In the genomic region with DNA sequence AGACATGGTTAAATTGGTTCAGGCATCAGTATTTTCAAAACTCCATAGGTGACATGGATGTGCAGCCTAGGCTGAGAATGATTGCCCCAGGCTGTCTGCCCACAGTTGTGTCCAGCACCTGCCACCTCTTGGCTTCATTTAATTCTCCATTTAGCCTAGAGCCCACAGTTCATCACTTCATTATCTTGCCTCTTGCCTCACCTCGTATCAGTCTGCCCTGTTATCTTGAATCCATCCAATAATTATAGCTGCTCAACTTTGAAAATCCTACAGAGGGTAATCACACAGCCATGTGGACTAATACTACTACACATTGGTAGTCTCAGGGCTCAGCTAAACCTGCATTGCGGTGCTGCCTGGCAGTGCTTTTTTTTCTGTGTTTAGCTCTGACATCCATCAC, we compare ENCODE assay signal across 15 cellular contexts. TPM values are rescaled to one million over a fixed set of nuclear protein-coding genes. Genes with fewer than 3 reads are reported as not detected.
DNase-seq lines count a peak whose midpoint lies in the region; ATAC-seq and TF ChIP-seq lines count a peak whose summit lies in the region.
"Had no signal": no experiment of that assay in that cellular context is flagged by ENCODE, and none has a peak within 500 bp of the region (broad histone marks: within the 10 kb centered on the region; RNA-seq: fewer than 3 reads in every experiment).

No MANE protein-coding gene starts in this region.

- WGBS in stomach, 5 donors, result 45 to 67% (median 56%) methylated on average over 2 of the region's 2 CpGs

- peaks cover 59 to 100% (median 86%) of the 10 kb centered on the region in 4 donors for H3K4me1 ChIP-seq in stomach

- no peaks in the 10 kb centered on the region for H3K27me3 ChIP-seq in stomach
- H3K27me3 ChIP-seq: pancreas had no signal

- peaks cover 0 to 8% (median 2%) of the 10 kb centered on the region in 4 donors for H3K36me3 ChIP-seq in stomach
- H3K36me3 ChIP-seq: pancreas had no signal

- H3K27ac ChIP-seq in stomach, result peak overlapping the region in 3 of 5 donors; percentile 96 to 99 (median 99)
- H3K27ac ChIP-seq: pancreas had no signal

- H3K4me3 ChIP-seq in stomach, result no peak overlapping the region
- H3K4me3 ChIP-seq: pancreas had no signal

- DNase-seq in Right ventricle myocardium superior (no peak), cardiac septum (ENCODE audit: low spot score) (no peak), kidney tubule cell (ENCODE audit: low spot score) (peak; percentile 43), stomach (no peak), GM10266 (ENCODE audit: extremely low spot score) (no peak), NCI-H524 treated with DMSO at 0.1 percent for 48 hours (lab: John Stamatoyannopoulos, UW) (no peak), HuH-7 (ENCODE audit: low spot score) (no peak)
- DNase-seq: activated CD4-positive, alpha-beta T cell treated with anti-CD3 and anti-CD28 coated beads for 1 hour; activated naive CD8-positive, alpha-beta T cell treated with anti-CD3 and anti-CD28 coated beads for 36 hours; NCI-H1930; NCI-H526 treated with DMSO at 0.1 percent for 48 hours; pancreas; stimulated activated CD4-positive, alpha-beta T cell treated with anti-CD3 and anti-CD28 coated beads, Interleukin-15, amount 100 ng/mL, for 24 hours; substantia nigra had no signal

- H3K9me3 ChIP-seq in stomach, result no peaks in the 10 kb centered on the region
- H3K9me3 ChIP-seq: pancreas had no signal

- intact Hi-C loops in Right ventricle myocardium superior (cut with DNase I) (no loop called here), cardiac septum (cut with DNase I) (no loop called here), stomach (cut with DNase I; ENCODE audit: low total_unique reads) (loop anchor here (10.0 kb wide), 1 partner anchor 161 kb away; no protein-coding TSS in a partner anchor)

- TF ChIP-seq EP300 in stomach (IDR thresholded peaks at IDR 0.05), result no peak

- TF ChIP-seq CTCF in stomach (IDR thresholded peaks at IDR 0.05) (no peak), GM10266 (IDR thresholded peaks at IDR 0.05; ENCODE audit: control insufficient read depth, insufficient read depth, low read depth, missing control alignments) (no peak)

- peak; percentile 21 for ATAC-seq in Right ventricle myocardium superior (ENCODE audit: poor library complexity)
- peak; percentile 33 for ATAC-seq in SK-N-SH treated with all-trans-retinoic acid at 6 μM for 48 hours
- ATAC-seq: pancreas had no signal

- no peak for TF ChIP-seq POLR2A in stomach (IDR thresholded peaks at IDR 0.05)

TF ChIP-seq in SK-N-SH treated with all-trans-retinoic acid at 6 μM for 48 hours, 23 proteins besides CTCF, POLR2A, EP300 and RAD21:
- TF ChIP-seq SNAI2 (CRISPR knock-in tag; IDR thresholded peaks at IDR 0.05) (no peak), CREB5 (CRISPR knock-in tag; IDR thresholded peaks at IDR 0.05; ENCODE audit: low read depth) (no peak), TOX (CRISPR knock-in tag; IDR thresholded peaks at IDR 0.05; ENCODE audit: borderline replicate concordance) (no peak), ARNTL (CRISPR knock-in tag; IDR thresholded peaks at IDR 0.05; ENCODE audit: borderline replicate concordance, low read depth) (no peak), ZNF70 (CRISPR knock-in tag; IDR thresholded peaks at IDR 0.05) (no peak), TCF4 (CRISPR knock-in tag; IDR thresholded peaks at IDR 0.05; ENCODE audit: borderline replicate concordance) (no peak)
- TF ChIP-seq, protein P1, sequence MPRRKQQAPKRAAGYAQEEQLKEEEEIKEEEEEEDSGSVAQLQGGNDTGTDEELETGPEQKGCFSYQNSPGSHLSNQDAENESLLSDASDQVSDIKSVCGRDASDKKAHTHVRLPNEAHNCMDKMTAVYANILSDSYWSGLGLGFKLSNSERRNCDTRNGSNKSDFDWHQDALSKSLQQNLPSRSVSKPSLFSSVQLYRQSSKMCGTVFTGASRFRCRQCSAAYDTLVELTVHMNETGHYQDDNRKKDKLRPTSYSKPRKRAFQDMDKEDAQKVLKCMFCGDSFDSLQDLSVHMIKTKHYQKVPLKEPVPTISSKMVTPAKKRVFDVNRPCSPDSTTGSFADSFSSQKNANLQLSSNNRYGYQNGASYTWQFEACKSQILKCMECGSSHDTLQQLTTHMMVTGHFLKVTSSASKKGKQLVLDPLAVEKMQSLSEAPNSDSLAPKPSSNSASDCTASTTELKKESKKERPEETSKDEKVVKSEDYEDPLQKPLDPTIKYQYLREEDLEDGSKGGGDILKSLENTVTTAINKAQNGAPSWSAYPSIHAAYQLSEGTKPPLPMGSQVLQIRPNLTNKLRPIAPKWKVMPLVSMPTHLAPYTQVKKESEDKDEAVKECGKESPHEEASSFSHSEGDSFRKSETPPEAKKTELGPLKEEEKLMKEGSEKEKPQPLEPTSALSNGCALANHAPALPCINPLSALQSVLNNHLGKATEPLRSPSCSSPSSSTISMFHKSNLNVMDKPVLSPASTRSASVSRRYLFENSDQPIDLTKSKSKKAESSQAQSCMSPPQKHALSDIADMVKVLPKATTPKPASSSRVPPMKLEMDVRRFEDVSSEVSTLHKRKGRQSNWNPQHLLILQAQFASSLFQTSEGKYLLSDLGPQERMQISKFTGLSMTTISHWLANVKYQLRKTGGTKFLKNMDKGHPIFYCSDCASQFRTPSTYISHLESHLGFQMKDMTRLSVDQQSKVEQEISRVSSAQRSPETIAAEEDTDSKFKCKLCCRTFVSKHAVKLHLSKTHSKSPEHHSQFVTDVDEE (CRISPR knock-in tag; IDR thresholded peaks at IDR 0.05), result no peak
- TF ChIP-seq, protein P2, sequence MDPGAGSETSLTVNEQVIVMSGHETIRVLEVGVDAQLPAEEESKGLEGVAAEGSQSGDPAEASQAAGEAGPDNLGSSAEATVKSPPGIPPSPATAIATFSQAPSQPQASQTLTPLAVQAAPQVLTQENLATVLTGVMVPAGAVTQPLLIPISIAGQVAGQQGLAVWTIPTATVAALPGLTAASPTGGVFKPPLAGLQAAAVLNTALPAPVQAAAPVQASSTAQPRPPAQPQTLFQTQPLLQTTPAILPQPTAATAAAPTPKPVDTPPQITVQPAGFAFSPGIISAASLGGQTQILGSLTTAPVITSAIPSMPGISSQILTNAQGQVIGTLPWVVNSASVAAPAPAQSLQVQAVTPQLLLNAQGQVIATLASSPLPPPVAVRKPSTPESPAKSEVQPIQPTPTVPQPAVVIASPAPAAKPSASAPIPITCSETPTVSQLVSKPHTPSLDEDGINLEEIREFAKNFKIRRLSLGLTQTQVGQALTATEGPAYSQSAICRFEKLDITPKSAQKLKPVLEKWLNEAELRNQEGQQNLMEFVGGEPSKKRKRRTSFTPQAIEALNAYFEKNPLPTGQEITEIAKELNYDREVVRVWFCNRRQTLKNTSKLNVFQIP (CRISPR knock-in tag; IDR thresholded peaks at IDR 0.05; ENCODE audit: borderline replicate concordance, low read depth), result no peak

RNA-seq across cellular contexts. Expression of gene UGCG, which starts 7.4 kb away (rescaled TPM):
- total RNA-seq in Right ventricle myocardium superior (11.7 TPM), cardiac septum (28.6 TPM), stomach (100 to 1,000 TPM in 1 of 5 donors, 10 to 100 TPM in 4; 19.2 to 182 (median 42.6) TPM)
- 10 to 100 TPM; 13.7 to 17.1 (median 16.6) TPM for polyA plus RNA-seq in stomach
